8 cellular contexts compared by ENCODE assay signal in genomic region chr17:34039759-34040535, GRCh38.
DNase-seq lines count a peak whose midpoint lies in the region; ATAC-seq and TF ChIP-seq lines count a peak whose summit lies in the region.
"Not testable (repeated sequence)": the region's sequence is repeated elsewhere in the genome, so short reads cannot be mapped to it uniquely, and the experiment has no call there.

No MANE protein-coding gene starts in this region.

- not testable (repeated sequence) for H3K4me1 Mint-ChIP-seq in CD8-positive, alpha-beta T cell (ENCODE audit: low read depth); naive thymus-derived CD8-positive, alpha-beta T cell

- POLR2A ChIA-PET in CD8-positive, alpha-beta T cell (lab: Charles Lee); naive thymus-derived CD8-positive, alpha-beta T cell (lab: Charles Lee): not testable (repeated sequence)

- not testable (repeated sequence) for H3K4me3 ChIP-seq in CD8-positive, alpha-beta T cell (ENCODE audit: low read depth, low read length); heart right ventricle

- H3K27me3 Mint-ChIP-seq in CD8-positive, alpha-beta T cell (ENCODE audit: low read depth), result peaks cover 19% of the 10 kb centered on the region
- peaks cover 7 to 30% (median 11%) of the 10 kb centered on the region in 5 donors for H3K27me3 Mint-ChIP-seq in naive thymus-derived CD8-positive, alpha-beta T cell

- intact Hi-C loops in CD8-positive, alpha-beta T cell (cut with DNase I, micrococcal nuclease), result not testable (repeated sequence)
- intact Hi-C loops in heart right ventricle (cut with DNase I), result loop anchor here in 1 of 10 donors (10.0 kb wide), 1 partner anchor 65 kb away; no protein-coding TSS in a partner anchor

- not testable (repeated sequence) for H3K4me1 ChIP-seq in CD8-positive, alpha-beta T cell (ENCODE audit: insufficient read depth, low read length); heart right ventricle

- not testable (repeated sequence) for H3K27ac Mint-ChIP-seq in CD8-positive, alpha-beta T cell; naive thymus-derived CD8-positive, alpha-beta T cell

- peak in 4 of 7 experiments; percentile 3 to 33 (median 14) for DNase-seq in CD8-positive, alpha-beta T cell
- peak; percentile 4 for DNase-seq in activated CD4-positive, CD25-positive, alpha-beta regulatory T cell treated with anti-CD3 and anti-CD28 coated beads, Interleukin-2, amount 50 U/mL, for 16 hours (ENCODE audit: low read depth, low spot score)
- DNase-seq in activated effector memory CD4-positive, alpha-beta T cell treated with Interleukin-2 at 50 U/mL for 16 hours, result peak; percentile 2
- peak; percentile 25 for DNase-seq in effector CD8-positive, alpha-beta T cell (lab: John Stamatoyannopoulos, UW)
- peak in 1 of 2 donors; percentile 22 for DNase-seq in heart right ventricle
- DNase-seq in naive thymus-derived CD8-positive, alpha-beta T cell, result peak in 8 of 10 donors; percentile 1 to 78 (median 28)
- DNase-seq in stimulated activated CD8-positive, alpha-beta memory T cell treated with anti-CD3 and anti-CD28 coated beads, Interleukin-4, amount 100 ng/mL, for 48 hours, result peak; percentile 33

- not testable (repeated sequence) for H3K36me3 ChIP-seq in CD8-positive, alpha-beta T cell (ENCODE audit: insufficient read depth, low read length); heart right ventricle

- not testable (repeated sequence) for H3K9me3 ChIP-seq in CD8-positive, alpha-beta T cell (ENCODE audit: low read length); heart right ventricle

- TF ChIP-seq CTCF in CD8-positive, alpha-beta T cell (IDR thresholded peaks at IDR 0.05); heart right ventricle (IDR thresholded peaks at IDR 0.05): not testable (repeated sequence)

- not testable (repeated sequence) for H3K27me3 ChIP-seq in CD8-positive, alpha-beta T cell (ENCODE audit: insufficient read depth, low read length)
- peaks cover 0 to 30% (median 7%) of the 10 kb centered on the region in 7 donors for H3K27me3 ChIP-seq in heart right ventricle

- not testable (repeated sequence) for H3K9me3 Mint-ChIP-seq in CD8-positive, alpha-beta T cell; naive thymus-derived CD8-positive, alpha-beta T cell

- CTCF ChIA-PET in CD8-positive, alpha-beta T cell (lab: Charles Lee), result not testable (repeated sequence)

- 47 to 48% methylated on average over 50 to 58 of the region's 69 CpGs for WGBS in heart right ventricle, 2 donors

- ATAC-seq in CD8-positive, alpha-beta T cell, result peak; percentile 97
- ATAC-seq in HG03521 (IDR thresholded peaks at IDR 0.05; ENCODE audit: unreplicated experiment) (peak; percentile 53), heart right ventricle (peak; percentile 55 to 90 (median 78))
- ATAC-seq in naive thymus-derived CD8-positive, alpha-beta T cell, result peak; percentile 81 to 87

- not testable (repeated sequence) for H3K27ac ChIP-seq in CD8-positive, alpha-beta T cell (ENCODE audit: low read depth, low read length); heart right ventricle

- H3K4me3 Mint-ChIP-seq in CD8-positive, alpha-beta T cell; naive thymus-derived CD8-positive, alpha-beta T cell: not testable (repeated sequence)

- H3K36me3 Mint-ChIP-seq in CD8-positive, alpha-beta T cell; naive thymus-derived CD8-positive, alpha-beta T cell: not testable (repeated sequence)
